Comparison of ENCODE assay signal across 9 cellular contexts in the genomic region with DNA sequence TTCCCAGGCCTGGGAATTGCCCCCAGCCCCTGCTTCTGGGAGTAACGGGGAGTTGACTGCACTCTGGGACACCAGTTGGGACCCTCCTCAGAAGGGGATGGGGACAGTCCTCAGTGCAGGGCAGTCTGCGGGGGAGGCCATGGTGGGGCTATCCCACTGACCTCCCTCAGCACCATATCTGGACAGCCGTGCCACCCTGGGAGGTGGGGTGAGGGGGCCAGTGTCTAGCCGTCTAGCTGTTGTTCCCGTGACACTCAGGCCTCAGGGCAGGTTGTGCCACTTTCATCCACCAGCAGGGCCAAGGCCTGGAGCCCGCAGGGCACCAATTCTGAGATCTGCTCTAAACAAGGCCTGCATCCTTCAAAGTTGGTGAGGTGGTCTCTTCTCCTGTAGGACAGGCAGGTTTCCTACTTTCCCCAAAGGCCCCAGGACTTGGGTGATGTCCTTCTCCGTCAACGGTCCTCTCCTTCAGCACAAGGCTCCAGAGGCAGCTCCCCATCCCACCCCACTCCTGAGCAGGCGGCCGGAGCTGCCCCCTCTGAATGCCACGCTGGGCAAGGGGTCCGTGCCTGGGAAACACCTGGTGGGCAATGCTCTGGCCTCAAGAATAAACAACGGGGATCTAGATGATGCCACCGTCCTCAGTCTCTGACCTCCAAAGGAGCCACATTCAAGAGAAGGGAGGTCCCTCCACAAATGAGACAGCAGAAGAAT. TPM values are rescaled to one million over a fixed set of nuclear protein-coding genes. Genes with fewer than 3 reads are reported as not detected.
DNase-seq lines count a peak whose midpoint lies in the region; ATAC-seq and TF ChIP-seq lines count a peak whose summit lies in the region.
"Had no signal": no experiment of that assay in that cellular context is flagged by ENCODE, and none has a peak within 500 bp of the region (broad histone marks: within the 10 kb centered on the region; RNA-seq: fewer than 3 reads in every experiment).

No MANE protein-coding gene starts in this region.

- H3K27ac ChIP-seq in SU-DHL-6 (ENCODE audit: low read depth, low read length), result peak overlapping the region; percentile 85
- H3K27ac ChIP-seq in iPS-20b (ENCODE audit: low read length), result peak overlapping the region; percentile 50
- H3K27ac ChIP-seq in skin epidermis, result peak overlapping the region in 20 of 21 experiments; percentile 74 to 97 (median 92)

- DNase-seq in kidney tubule cell (ENCODE audit: low spot score), result no peak
- DNase-seq in omental fat pad (ENCODE audit: low spot score), result no peak
- DNase-seq in glomerular visceral epithelial cell (ENCODE audit: extremely low spot score), result no peak
- DNase-seq in activated T-cell treated with anti-CD3 and anti-CD28 coated beads for 4 hours, result no peak
- DNase-seq: activated CD4-positive, alpha-beta T cell treated with anti-CD3 and anti-CD28 coated beads for 48 hours had no signal

- H3F3A ChIP-seq in SU-DHL-6 (ENCODE audit: insufficient read depth), result peaks cover 50% of the 10 kb centered on the region

- ATAC-seq in omental fat pad (ENCODE audit: low FRiP score), result no peak

- H3K36me3 ChIP-seq in SU-DHL-6 (ENCODE audit: low read length) (no peaks in the 10 kb centered on the region), iPS-20b (ENCODE audit: insufficient read depth, low read depth, low read length) (no peaks in the 10 kb centered on the region)

- peak overlapping the region; percentile 2; the same call in 1 of the 2 replicates for H3K9ac ChIP-seq in SU-DHL-6 (ENCODE audit: low read length)
- H3K9ac ChIP-seq in iPS-20b (ENCODE audit: low read depth, low read length), result peak overlapping the region; percentile 88; the same call in 1 of the 2 replicates

- H3K4me3 ChIP-seq in SU-DHL-6 (ENCODE audit: insufficient read depth, low read length, poor library complexity, severe bottlenecking) (no peak overlapping the region), iPS-20b (ENCODE audit: low read length) (no peak overlapping the region), skin epidermis (peak overlapping the region in 5 of 7 experiments; percentile 15 to 41 (median 22))

- H2AFZ ChIP-seq in SU-DHL-6 (ENCODE audit: low read depth, low read length, severe bottlenecking), result no peak overlapping the region

- no peaks in the 10 kb centered on the region for H3K9me2 ChIP-seq in SU-DHL-6 (replicated peaks; ENCODE audit: insufficient read depth, low read length)

- no peak for TF ChIP-seq CTCF in SU-DHL-6 (IDR thresholded peaks at IDR 0.05; ENCODE audit: insufficient read depth, low read length, poor library complexity, severe bottlenecking)
- no peak for TF ChIP-seq CTCF in omental fat pad (IDR thresholded peaks at IDR 0.05)

- H3K4me1 ChIP-seq in iPS-20b (ENCODE audit: insufficient read depth, low read length), result peaks cover 16% of the 10 kb centered on the region; the same call in 1 of the 2 replicates

- H3K9me3 ChIP-seq in SU-DHL-6 (ENCODE audit: insufficient read depth, low read length) (no peaks in the 10 kb centered on the region), iPS-20b (ENCODE audit: insufficient read depth, low read depth, low read length) (no peaks in the 10 kb centered on the region)

- H3K79me2 ChIP-seq in SU-DHL-6 (ENCODE audit: insufficient read depth, low read length), result no peaks in the 10 kb centered on the region

- peak; percentile 14 for TF ChIP-seq POLR2A in GM10847 (IDR thresholded peaks at IDR 0.05; ENCODE audit: extremely low read depth, insufficient read length)

- no peaks in the 10 kb centered on the region for H4K20me1 ChIP-seq in SU-DHL-6 (ENCODE audit: low read depth, low read length)

- H3K4me2 ChIP-seq in SU-DHL-6 (ENCODE audit: low read depth, low read length, poor library complexity, severe bottlenecking), result no peak overlapping the region

- H3K27me3 ChIP-seq in SU-DHL-6 (ENCODE audit: low read length) (no peaks in the 10 kb centered on the region), iPS-20b (ENCODE audit: insufficient read depth, low read length) (peaks cover 12% of the 10 kb centered on the region; the same call in 1 of the 2 replicates)

RNA-seq across cellular contexts. Expression of a gene that starts 43.0 kb away (rescaled TPM):
- 1,000 to 10,000 TPM in 1 of 4 donors, 100 to 1,000 TPM in 3; 757 to 1,307 (median 926) TPM for total RNA-seq in omental fat pad

Comparison
In these comparisons a context has a peak if more than half of its experiments do, and no peak if none do; other contexts are left out.
1. H3K4me3 ChIP-seq: peak in skin epidermis (5 of 7); none in SU-DHL-6 (single experiment) and iPS-20b (single experiment).
2. Peak in every context shown above with its lines, with median percentiles within 50 percentile points of each other: H3K27ac ChIP-seq.